In the genomic region with DNA sequence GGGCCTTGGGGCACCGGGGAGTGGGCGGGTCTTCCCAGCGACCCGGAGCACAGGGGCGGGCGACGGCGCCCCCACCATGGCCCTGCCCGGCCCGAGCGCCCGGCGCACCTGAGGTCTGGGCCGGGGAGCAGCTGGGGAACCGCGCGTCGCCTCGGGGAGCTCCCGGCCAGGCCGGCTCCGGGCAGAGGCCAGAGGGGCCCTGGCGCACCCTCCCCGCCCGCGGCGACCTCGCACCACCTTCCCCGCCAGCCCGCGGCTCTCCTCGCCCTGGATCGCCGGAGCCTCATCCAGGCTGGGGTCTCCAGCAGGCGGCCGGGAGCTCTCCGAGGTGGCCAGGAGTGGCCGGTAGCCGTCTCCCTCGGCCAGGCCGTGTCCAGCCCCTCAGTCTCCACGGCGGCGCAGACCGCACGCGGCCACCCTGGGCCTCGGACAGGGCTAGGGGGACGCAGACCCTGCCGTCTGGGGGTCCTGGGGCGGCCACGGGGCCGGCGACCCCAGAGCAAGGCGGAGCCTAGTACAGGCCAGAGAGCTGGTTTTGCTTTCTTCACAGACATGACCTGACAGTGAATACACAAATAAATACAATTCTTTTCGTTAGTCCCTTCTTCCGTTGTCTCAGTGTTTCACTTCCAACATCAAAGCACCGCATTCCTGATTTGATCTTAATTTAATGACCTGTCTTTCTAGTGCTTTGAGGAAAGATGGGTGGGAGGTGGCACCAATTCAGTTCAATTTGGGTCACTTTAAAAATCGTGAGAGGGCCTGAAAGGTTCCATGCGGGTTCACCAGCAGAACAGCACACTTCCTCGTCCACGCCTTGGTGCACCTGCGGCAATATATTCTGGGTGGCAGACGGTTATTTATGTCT, we compare ENCODE assay signal across 9 cellular contexts.
A peak's percentile ranks its signal among the peaks of the same experiment; 100 is the strongest.
DNase-seq lines count a peak whose midpoint lies in the region; ATAC-seq, FAIRE-seq and TF ChIP-seq lines count a peak whose summit lies in the region.
"Had no signal": no experiment of that assay in that cellular context is flagged by ENCODE, and none has a peak within 500 bp of the region (broad histone marks: within the 10 kb centered on the region; RNA-seq: fewer than 3 reads in every experiment).

No MANE protein-coding gene starts in this region.

- DNase-seq in HepG2 (ENCODE audit: low spot score) (no peak), right lobe of liver (no peak), WTC11 (ENCODE audit: low spot score) (peak; percentile 31), naive B cell (no peak), mammary epithelial cell (no peak), AG08396 (ENCODE audit: low spot score) (no peak)
- DNase-seq: NCI-H1105, NCI-H524 treated with DMSO at 0.1 percent for 48 hours had no signal

- no peaks in the 10 kb centered on the region for H3K36me3 ChIP-seq in HepG2 (replicated peaks in 1 of 2; ENCODE audit: control insufficient read depth in 1 of 2, insufficient read depth in 2 of 2, low read length in 2 of 2)
- H3K36me3 ChIP-seq in right lobe of liver = no peaks in the 10 kb centered on the region
- H3K36me3 ChIP-seq in mammary epithelial cell (ENCODE audit: insufficient read depth, low read length) = no peaks in the 10 kb centered on the region

- no peaks in the 10 kb centered on the region for H3K79me2 ChIP-seq in HepG2 (ENCODE audit: insufficient read depth, low read length)
- H3K79me2 ChIP-seq in mammary epithelial cell (ENCODE audit: insufficient read depth, low read length) = no peaks in the 10 kb centered on the region

- H3K27ac ChIP-seq in HepG2 (ENCODE audit: extremely low read length, insufficient read depth, low read length) (no peak overlapping the region), right lobe of liver (no peak overlapping the region), mammary epithelial cell (ENCODE audit: insufficient read depth, low read depth, low read length) (no peak overlapping the region)

- H3K36me3 Mint-ChIP-seq in WTC11 (0 out of 2 replicates have a peak, but pooled peaks cover 2% of the 10 kb centered on the region), naive B cell (no peaks in the 10 kb centered on the region)

- H3K27me3 Mint-ChIP-seq in WTC11 (ENCODE audit: low read depth) (peaks cover 59% of the 10 kb centered on the region), naive B cell (peaks cover 14 to 26% (median 17%) of the 10 kb centered on the region in 3 donors)

- H3K4me3 Mint-ChIP-seq in WTC11 (peak overlapping the region; percentile 57), naive B cell (peak overlapping the region in 7 of 8 donors; percentile 6 to 80 (median 52))

- TF ChIP-seq POLR2A in HepG2 (IDR thresholded peaks at IDR 0.05; ENCODE audit: insufficient read depth in 1 of 2, low read depth in 2 of 2, low read length in 2 of 2) = no peak
- TF ChIP-seq POLR2A in right lobe of liver (IDR thresholded peaks at IDR 0.05) = no peak

- no peak for FAIRE-seq in HepG2 (lab: Jason Lieb, UNC)

- H3K4me1 ChIP-seq in HepG2 (ENCODE audit: insufficient read depth, low read length) = no peaks in the 10 kb centered on the region
- H3K4me1 ChIP-seq in right lobe of liver = no peaks in the 10 kb centered on the region
- H3K4me1 ChIP-seq in mammary epithelial cell (ENCODE audit: insufficient read depth, low read length) = no peaks in the 10 kb centered on the region

- H3K9me3 Mint-ChIP-seq in WTC11 (0 out of 2 replicates have a peak, but pooled peaks cover 3% of the 10 kb centered on the region), naive B cell (peaks cover 0 to 4% (median 3%) of the 10 kb centered on the region in 7 donors)

- no peak overlapping the region for H3K27ac Mint-ChIP-seq in WTC11
- no peak overlapping the region for H3K27ac Mint-ChIP-seq in naive B cell

- H3K9ac ChIP-seq in HepG2 (ENCODE audit: insufficient read depth, low read depth, low read length) (no peak overlapping the region), mammary epithelial cell (ENCODE audit: insufficient read depth, low read length) (no peak overlapping the region)

- POLR2A ChIA-PET in HepG2 (lab: Yijun Ruan, JAX) = no interaction called here
- POLR2A ChIA-PET in WTC11 (lab: Charles Lee) = no interaction called here

- dilution Hi-C loops in mammary epithelial cell (cut with HindIII; ENCODE audit: low sequenced_read_pairs) = no loop called here

- WGBS in HepG2 (ENCODE audit: low lambda C conversion rate) = 17% methylated on average over 26 of the region's 64 CpGs
- WGBS in right lobe of liver (ENCODE audit: insufficient coverage, low coverage, low lambda C conversion rate, missing lambda C conversion rate) = 13% methylated on average over 7 of the region's 64 CpGs
- WGBS in mammary epithelial cell (ENCODE audit: low coverage, missing lambda C conversion rate) = 3% methylated on average over 11 of the region's 64 CpGs

- BruUV-seq in HepG2 (replicated peaks; lab: Mats Ljungman, UMichigan) (no TSS peak), mammary epithelial cell (replicated peaks; lab: Mats Ljungman, UMichigan) (no TSS peak)

- H4K20me1 ChIP-seq in HepG2 (ENCODE audit: insufficient read depth, low read length) = peaks cover 15% of the 10 kb centered on the region; the same call in 1 of the 2 replicates
- H4K20me1 ChIP-seq in mammary epithelial cell (ENCODE audit: insufficient read depth, low read length) = no peaks in the 10 kb centered on the region

- peaks cover 4% of the 10 kb centered on the region for H3K4me1 Mint-ChIP-seq in WTC11
- peaks cover 0 to 12% (median 4%) of the 10 kb centered on the region in 3 donors for H3K4me1 Mint-ChIP-seq in naive B cell

- H3K27me3 ChIP-seq in HepG2 (ENCODE audit: control insufficient read depth in 1 of 2, insufficient read depth in 2 of 2, low read length in 2 of 2) = peaks cover 9 to 32% of the 10 kb centered on the region in 2 experiments; a peak in 4 of 5 replicates
- H3K27me3 ChIP-seq in right lobe of liver = peaks cover 0 to 7% of the 10 kb centered on the region in 2 donors
- peaks cover 37% of the 10 kb centered on the region for H3K27me3 ChIP-seq in mammary epithelial cell (ENCODE audit: insufficient read depth, low read length)

- intact Hi-C loops in HepG2 (cut with micrococcal nuclease; ENCODE audit: unreplicated experiment) (no loop called here), right lobe of liver (cut with DNase I) (no loop called here), mammary epithelial cell (cut with micrococcal nuclease) (no loop called here)

- TF ChIP-seq RAD21 in HepG2 (CRISPR knock-in tag; IDR thresholded peaks at IDR 0.05) = no peak

- peak; percentile 40 for ATAC-seq in HepG2
- ATAC-seq in right lobe of liver = no peak
- peak; percentile 13 for ATAC-seq in WTC11
- no peak for ATAC-seq in naive B cell (ENCODE audit: low read depth in 2 of 2)
- ATAC-seq in GM18858 (IDR thresholded peaks at IDR 0.05; ENCODE audit: unreplicated experiment) = no peak

- H3K4me2 ChIP-seq in HepG2 (ENCODE audit: low read depth, low read length) = no peak overlapping the region
- no peak overlapping the region for H3K4me2 ChIP-seq in mammary epithelial cell (ENCODE audit: insufficient read depth, low read depth, low read length)

- H2AFZ ChIP-seq in HepG2 (ENCODE audit: low read length) = no peak overlapping the region
- H2AFZ ChIP-seq in mammary epithelial cell (ENCODE audit: low read depth, low read length) = no peak overlapping the region

- CTCF ChIA-PET in HepG2 (lab: Yijun Ruan, JAX; ENCODE audit: low intra/inter-chr PET ratio, low total read pairs) = no interaction called here
- CTCF ChIA-PET in WTC11 (lab: Charles Lee) = interaction anchor here (0.6 to 1.2 kb wide), 3 partner anchors 16 to 1880 kb away, joined by 3 to 4 read pairs (median 3); no protein-coding TSS in a partner anchor
- CTCF ChIA-PET in mammary epithelial cell (lab: Charles Lee; ENCODE audit: low non-redundant PET) = no interaction called here

- H3K9me3 ChIP-seq in HepG2 (ENCODE audit: low read length) (no peaks in the 10 kb centered on the region), right lobe of liver (no peaks in the 10 kb centered on the region), mammary epithelial cell (replicated peaks; ENCODE audit: insufficient read depth, low read length) (no peaks in the 10 kb centered on the region)

- in situ Hi-C loops in HepG2 (cut with HindIII; ENCODE audit: extremely low pct_ligation_motif_present, low pct_unique_long_range_greater_than_20kb) (no loop called here), mammary epithelial cell (cut with MboI; ENCODE audit: low sequenced_read_pairs in 2 of 2) (no loop called here)

- TF ChIP-seq EP300 in HepG2 (IDR thresholded peaks at IDR 0.05; ENCODE audit: low read depth in 2 of 2, low read length in 2 of 2) (no peak), HepG2 (CRISPR knock-in tag; IDR thresholded peaks at IDR 0.05; ENCODE audit: borderline replicate concordance) (no peak)

- no peak for TF ChIP-seq CTCF in HepG2 (CRISPR knock-in tag; IDR thresholded peaks at IDR 0.05)
- no peak for TF ChIP-seq CTCF in right lobe of liver (IDR thresholded peaks at IDR 0.05)
- no peak for TF ChIP-seq CTCF in WTC11 (IDR thresholded peaks at IDR 0.05)
- TF ChIP-seq CTCF in mammary epithelial cell (conservative IDR thresholded peaks at IDR 0.05 in 1 of 2, IDR thresholded peaks at IDR 0.05 in 1 of 2; ENCODE audit: extremely low read depth in 1 of 2, insufficient read depth in 1 of 2, low read depth in 1 of 2, low read length in 2 of 2) = no peak

- no peak overlapping the region for H3K4me3 ChIP-seq in HepG2 (replicated peaks in 1 of 3; ENCODE audit: insufficient read depth in 1 of 3, low read depth in 2 of 3, low read length in 3 of 3)
- no peak overlapping the region for H3K4me3 ChIP-seq in right lobe of liver
- no peak overlapping the region for H3K4me3 ChIP-seq in mammary epithelial cell (replicated peaks in 1 of 3; ENCODE audit: insufficient read depth in 1 of 3, low read depth in 2 of 3, low read length in 3 of 3)

TF ChIP-seq in WTC11, 78 proteins besides CTCF, POLR2A, EP300 and RAD21 (continues in another document):
- TF ChIP-seq NFE2L1 (CRISPR knock-in tag; IDR thresholded peaks at IDR 0.05) (no peak), FOXP1 (CRISPR knock-in tag; IDR thresholded peaks at IDR 0.05; ENCODE audit: borderline replicate concordance) (peak; percentile 23; the same call in 1 of the 2 replicates), CREM (CRISPR knock-in tag; IDR thresholded peaks at IDR 0.05) (0 out of 2 replicates have a peak, but pooled peaks have one; percentile 22), ELF4 (CRISPR knock-in tag; IDR thresholded peaks at IDR 0.05; ENCODE audit: low read depth) (0 out of 2 replicates have a peak, but pooled peaks have one; percentile 54)

Comparison
In these comparisons a context has a peak if more than half of its experiments do, and no peak if none do; other contexts are left out.
1. ATAC-seq: peak in HepG2 (single experiment) and WTC11 (single experiment); none in right lobe of liver (0 of 4), naive B cell (0 of 2) and GM18858 (single experiment).
2. Of the 50 proteins assayed by ChIP-seq in both HepG2 and WTC11: peak only in HepG2: none; only in WTC11: CREM, ELF4, FOXP1 and JUN; in both: none; in neither: 46.